ENCODE assay signal across 14 cellular contexts in the genomic region with DNA sequence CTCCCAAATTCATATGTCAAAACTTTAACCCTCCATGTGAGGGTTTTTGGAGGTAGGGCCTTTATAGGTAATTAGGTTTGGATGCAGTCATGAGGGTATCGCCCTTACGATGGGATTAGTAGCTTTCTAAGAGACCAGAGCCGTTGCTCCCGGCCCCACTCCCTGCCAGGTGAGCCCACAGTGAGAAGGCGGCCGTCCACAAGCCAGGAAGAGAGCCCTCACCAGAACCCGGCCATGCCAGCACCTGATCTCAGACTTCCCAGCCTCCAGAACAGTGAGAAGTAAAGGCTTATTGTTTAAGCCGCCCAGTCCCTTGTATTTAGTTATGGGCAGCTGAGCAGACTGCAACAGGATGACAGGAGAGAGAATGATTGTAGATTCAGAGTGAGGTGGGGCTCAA. TPM values are rescaled to one million over a fixed set of nuclear protein-coding genes. Genes with fewer than 3 reads are reported as not detected.
DNase-seq lines count a peak whose midpoint lies in the region; ATAC-seq and FAIRE-seq lines count a peak whose summit lies in the region.
"Had no signal": no experiment of that assay in that cellular context is flagged by ENCODE, and none has a peak within 500 bp of the region (broad histone marks: within the 10 kb centered on the region; RNA-seq: fewer than 3 reads in every experiment).

No MANE protein-coding gene starts in this region.

- no peaks in the 10 kb centered on the region for H3K9me3 ChIP-seq in mesenchymal stem cell (ENCODE audit: control insufficient read depth, low read length)
- H3K9me3 ChIP-seq: BLaER1 had no signal

- H3K4me2 ChIP-seq in mesenchymal stem cell (ENCODE audit: low read length, poor library complexity, severe bottlenecking), result no peak overlapping the region
- H3K4me2 ChIP-seq: BLaER1, GM23338 had no signal

- no peak overlapping the region for H3K4me3 ChIP-seq in mesenchymal stem cell (ENCODE audit: insufficient read depth in 1 of 2, low read depth in 1 of 2, low read length in 2 of 2)
- H3K4me3 ChIP-seq: BLaER1, GM23338 had no signal

- H2BK5ac ChIP-seq in mesenchymal stem cell (ENCODE audit: low read depth, low read length, poor library complexity, severe bottlenecking), result no peak overlapping the region

- H3K27ac ChIP-seq in mesenchymal stem cell (ENCODE audit: low read length, poor library complexity, severe bottlenecking), result no peak overlapping the region
- H3K27ac ChIP-seq: BLaER1 had no signal

- H2BK12ac ChIP-seq in mesenchymal stem cell (ENCODE audit: low read length in 2 of 2), result no peak overlapping the region

- peaks cover 0 to 25% of the 10 kb centered on the region in 2 donors for H3K36me3 Mint-ChIP-seq in activated naive CD4-positive, alpha-beta T cell treated with anti-CD3 and anti-CD28 coated beads, Interleukin-2, amount 50 U/mL, for 72 hours

- H3K4me1 ChIP-seq in mesenchymal stem cell (ENCODE audit: control insufficient read depth, insufficient read depth, low read depth, low read length), result peaks cover 3% of the 10 kb centered on the region

- no peak overlapping the region for H3K9ac ChIP-seq in mesenchymal stem cell (ENCODE audit: low read length)
- H3K9ac ChIP-seq: BLaER1 had no signal

- no peak overlapping the region for H3K18ac ChIP-seq in mesenchymal stem cell (ENCODE audit: low read depth in 1 of 2, low read length in 2 of 2)

- H3K36me3 ChIP-seq in mesenchymal stem cell (ENCODE audit: control insufficient read depth in 1 of 2, insufficient read depth in 2 of 2, low read depth in 1 of 2, low read length in 2 of 2), result peaks cover 12 to 29% of the 10 kb centered on the region in 2 experiments

- no peak overlapping the region for H4K91ac ChIP-seq in mesenchymal stem cell (ENCODE audit: low read length)

- no peak for DNase-seq in activated naive CD4-positive, alpha-beta T cell treated with anti-CD3 and anti-CD28 coated beads, Interleukin-2, amount 50 U/mL, for 72 hours (ENCODE audit: low spot score in 2 of 2)
- no peak for DNase-seq in activated naive CD4-positive, alpha-beta T cell treated with anti-CD3 and anti-CD28 coated beads, Interleukin-2, amount 50 U/mL, for 16 hours
- no peak for DNase-seq in mesenchymal stem cell
- DNase-seq in sciatic nerve (ENCODE audit: low spot score), result peak; percentile 13
- DNase-seq in HTR-8/SVneo (ENCODE audit: insufficient read length, low spot score), result no peak
- DNase-seq: 8988T, AML-193, DMS53, GF-D8, H7 had no signal

- peak overlapping the region; percentile 34 for H2BK15ac ChIP-seq in mesenchymal stem cell (ENCODE audit: low read depth, poor library complexity, severe bottlenecking)

- H2AFZ ChIP-seq in mesenchymal stem cell (ENCODE audit: low read depth, low read length), result no peak overlapping the region
- H2AFZ ChIP-seq: GM23338 had no signal

- intact Hi-C loops in sciatic nerve (cut with DNase I), result no loop called here

- no peak overlapping the region for H2AK5ac ChIP-seq in mesenchymal stem cell (ENCODE audit: low read length, severe bottlenecking)

- no peak for FAIRE-seq in HTR-8/SVneo (lab: Jason Lieb, UNC)

- no peak overlapping the region for H3K23ac ChIP-seq in mesenchymal stem cell (ENCODE audit: low read length in 2 of 2)

- no peak overlapping the region for H3K14ac ChIP-seq in mesenchymal stem cell (ENCODE audit: low read length in 2 of 2)

- WGBS in mesenchymal stem cell, result 92% methylated on average over 7 of the region's 8 CpGs

- no peaks in the 10 kb centered on the region for H3K79me1 ChIP-seq in mesenchymal stem cell (replicated peaks; ENCODE audit: low read length, poor library complexity, severe bottlenecking)

- ATAC-seq in activated naive CD4-positive, alpha-beta T cell treated with anti-CD3 and anti-CD28 coated beads, Interleukin-2, amount 50 U/mL, for 72 hours, result no peak
- ATAC-seq in sciatic nerve, result no peak
- ATAC-seq in GM19035 (IDR thresholded peaks at IDR 0.05; ENCODE audit: unreplicated experiment), result no peak
- ATAC-seq in GM19328 (IDR thresholded peaks at IDR 0.05; ENCODE audit: unreplicated experiment), result no peak
- ATAC-seq: GM23338 had no signal

- no peaks in the 10 kb centered on the region for H3K9me3 Mint-ChIP-seq in activated naive CD4-positive, alpha-beta T cell treated with anti-CD3 and anti-CD28 coated beads, Interleukin-2, amount 50 U/mL, for 72 hours
- H3K9me3 Mint-ChIP-seq: GM23338 had no signal

- peak overlapping the region; percentile 16 to 34 for H3K27ac Mint-ChIP-seq in activated naive CD4-positive, alpha-beta T cell treated with anti-CD3 and anti-CD28 coated beads, Interleukin-2, amount 50 U/mL, for 72 hours
- H3K27ac Mint-ChIP-seq: GM23338 had no signal

- H3K4ac ChIP-seq in mesenchymal stem cell (ENCODE audit: low read depth in 1 of 2, low read length in 2 of 2), result no peak overlapping the region

- no peak overlapping the region for H2BK120ac ChIP-seq in mesenchymal stem cell (ENCODE audit: low read depth, low read length)

- no peak overlapping the region for H4K8ac ChIP-seq in mesenchymal stem cell (ENCODE audit: low read length)

- no peaks in the 10 kb centered on the region for H3K27me3 ChIP-seq in mesenchymal stem cell (ENCODE audit: control insufficient read depth in 1 of 2, insufficient read depth in 1 of 2, low read length in 2 of 2)
- H3K27me3 ChIP-seq: BLaER1 had no signal

RNA-seq across cellular contexts. Expression of a gene that starts 40.8 kb away (rescaled TPM):
- 100 to 1,000 TPM in 1 of 2 donors, 10 to 100 TPM in 1; 90.6 to 109 TPM for total RNA-seq in activated naive CD4-positive, alpha-beta T cell treated with anti-CD3 and anti-CD28 coated beads, Interleukin-2, amount 50 U/mL, for 72 hours
- polyA plus RNA-seq in mesenchymal stem cell (2013, experiment 1 of 2), result 129 TPM
- 133 TPM for polyA plus RNA-seq in mesenchymal stem cell (2013, experiment 2 of 2)
- total RNA-seq in sciatic nerve, result 85.2 TPM
